In genomic region chr1:2546515-2547209, GRCh38 we compare ENCODE assay signal across 8 cellular contexts. TPM values are rescaled to one million over a fixed set of nuclear protein-coding genes. Genes with fewer than 3 reads are reported as not detected.
DNase-seq lines count a peak whose midpoint lies in the region; ATAC-seq and TF ChIP-seq lines count a peak whose summit lies in the region.

No MANE protein-coding gene starts in this region.

- H3K4me1 ChIP-seq in ACC112 (ENCODE audit: control insufficient read depth, insufficient read depth, low read length, unreplicated experiment) (peaks cover 17% of the 10 kb centered on the region), lower lobe of right lung (peaks cover 63% of the 10 kb centered on the region)

- peak overlapping the region; percentile 42 for H2AFZ ChIP-seq in ACC112 (ENCODE audit: low read length, unreplicated experiment)

- H3K36me3 ChIP-seq in ACC112 (ENCODE audit: insufficient read depth, low read length) (no peaks in the 10 kb centered on the region), lower lobe of right lung (no peaks in the 10 kb centered on the region)

- peak overlapping the region; percentile 76 for H3K4me3 ChIP-seq in ACC112 (ENCODE audit: low read depth, low read length)
- H3K4me3 ChIP-seq in lower lobe of right lung: peak overlapping the region; percentile 85

- POLR2A ChIA-PET in activated CD4-positive, alpha-beta memory T cell treated with anti-CD3 and anti-CD28 coated beads for 36 hours (lab: Charles Lee): interaction anchor here (0.8 to 5.5 kb wide), 10 partner anchors 10 to 155 kb away, joined by 3 to 65 read pairs (median 12); partner anchors contain the start of genes HES5, MORN1, PANK4 and PRXL2B

- H3K4me1 Mint-ChIP-seq in activated CD4-positive, alpha-beta memory T cell treated with anti-CD3 and anti-CD28 coated beads for 36 hours (ENCODE audit: low read depth): peaks cover 18% of the 10 kb centered on the region

- no peaks in the 10 kb centered on the region for H3K27me3 Mint-ChIP-seq in activated CD4-positive, alpha-beta memory T cell treated with anti-CD3 and anti-CD28 coated beads for 36 hours

- peak overlapping the region; percentile 80 for H3K4me3 Mint-ChIP-seq in activated CD4-positive, alpha-beta memory T cell treated with anti-CD3 and anti-CD28 coated beads for 36 hours

- H3K27ac ChIP-seq in ACC112 (ENCODE audit: low read depth, low read length) (no peak overlapping the region), lower lobe of right lung (peak overlapping the region; percentile 97)

- CTCF ChIA-PET in activated CD4-positive, alpha-beta memory T cell treated with anti-CD3 and anti-CD28 coated beads for 36 hours (lab: Charles Lee): interaction anchor here (0.8 to 3.4 kb wide), 13 partner anchors 10 to 347 kb away, joined by 3 to 43 read pairs (median 6); partner anchors contain the start of genes HES5, PANK4, PEX10 and TNFRSF14

- no peaks in the 10 kb centered on the region for H3K9me3 ChIP-seq in lower lobe of right lung

- no peaks in the 10 kb centered on the region for H3K27me3 ChIP-seq in ACC112 (ENCODE audit: insufficient read depth, low read length)
- H3K27me3 ChIP-seq in lower lobe of right lung (ENCODE audit: low read depth): peaks cover 5% of the 10 kb centered on the region

- DNase-seq in NCI-H526 (lab: John Stamatoyannopoulos, UW) (peak; percentile 67 to 86), ecto neural progenitor cell (ENCODE audit: low spot score) (peak; percentile 85), lower lobe of right lung (peak; percentile 91)
- peak; percentile 94 for DNase-seq in activated CD4-positive, alpha-beta memory T cell treated with anti-CD3 and anti-CD28 coated beads for 36 hours
- peak; percentile 63 to 64 (median 63) for DNase-seq in stimulated activated CD4-positive, alpha-beta T cell treated with anti-CD3 and anti-CD28 coated beads, TNF-alpha, amount 100 ng/mL, for 4 hours (ENCODE audit: low read depth in 3 of 3)

- H3K36me3 Mint-ChIP-seq in activated CD4-positive, alpha-beta memory T cell treated with anti-CD3 and anti-CD28 coated beads for 36 hours: peaks cover 3% of the 10 kb centered on the region

- H3K9me3 Mint-ChIP-seq in activated CD4-positive, alpha-beta memory T cell treated with anti-CD3 and anti-CD28 coated beads for 36 hours: no peaks in the 10 kb centered on the region

- ATAC-seq in GM18520 (IDR thresholded peaks at IDR 0.05; ENCODE audit: unreplicated experiment) (peak; percentile 19), HG03103 (IDR thresholded peaks at IDR 0.05; ENCODE audit: low read depth, unreplicated experiment) (peak; percentile 29), lower lobe of right lung (peak; percentile 81 to 87)

- TF ChIP-seq CTCF in lower lobe of right lung (IDR thresholded peaks at IDR 0.05): peak; percentile 30

- peak overlapping the region; percentile 99 for H3K27ac Mint-ChIP-seq in activated CD4-positive, alpha-beta memory T cell treated with anti-CD3 and anti-CD28 coated beads for 36 hours

- intact Hi-C loops in activated CD4-positive, alpha-beta memory T cell treated with anti-CD3 and anti-CD28 coated beads for 36 hours (cut with micrococcal nuclease): loop anchor here (2.0 to 5.0 kb wide), 4 partner anchors 96 to 349 kb away; partner anchors contain the start of genes MORN1 and RER1
- intact Hi-C loops in lower lobe of right lung (cut with DNase I): no loop called here

- no peaks in the 10 kb centered on the region for H3K79me2 ChIP-seq in ACC112 (ENCODE audit: control insufficient read depth, insufficient read depth, low read length, unreplicated experiment)

RNA-seq across cellular contexts. Expression of gene TNFRSF14, which starts 9.5 kb away (rescaled TPM):
- 100 to 1,000 TPM; 145 to 152 TPM for total RNA-seq in activated CD4-positive, alpha-beta memory T cell treated with anti-CD3 and anti-CD28 coated beads for 36 hours
- total RNA-seq in lower lobe of right lung: 152 TPM

RNA-seq across cellular contexts. Expression of gene HES5, which starts 16.6 kb away (rescaled TPM):
- under 1 TPM in 1 of 2 experiments, not detected in 1; 0.17 TPM for total RNA-seq in activated CD4-positive, alpha-beta memory T cell treated with anti-CD3 and anti-CD28 coated beads for 36 hours
- 1.5 TPM for total RNA-seq in lower lobe of right lung

RNA-seq across cellular contexts. Expression of gene PANK4, which starts 20.3 kb away (rescaled TPM):
- 10 to 100 TPM; 42.6 to 45.1 TPM for total RNA-seq in activated CD4-positive, alpha-beta memory T cell treated with anti-CD3 and anti-CD28 coated beads for 36 hours
- 39.2 TPM for total RNA-seq in lower lobe of right lung

RNA-seq across cellular contexts. Expression of gene PRXL2B, which starts 39.9 kb away (rescaled TPM):
- 10 to 100 TPM; 28.2 to 34.6 TPM for total RNA-seq in activated CD4-positive, alpha-beta memory T cell treated with anti-CD3 and anti-CD28 coated beads for 36 hours
- total RNA-seq in lower lobe of right lung: 26.3 TPM

Comparison
In these comparisons a context has a peak if more than half of its experiments do, and no peak if none do; other contexts are left out.
1. ATAC-seq: peak in every context shown above with its lines; median percentile 84 in lower lobe of right lung; 29 in HG03103; 19 in GM18520.